Comparison of ENCODE assay signal across 26 cellular contexts in genomic region chr5:150729859-150730258, GRCh38.
"Had no signal": no experiment of that assay in that cellular context is flagged by ENCODE, and none has a peak within 500 bp of the region (broad histone marks: within the 10 kb centered on the region; RNA-seq: fewer than 3 reads in every experiment).

No MANE protein-coding gene starts in this region.

- H3K4me1 ChIP-seq: ascending aorta, SJCRH30 had no signal

- H3K4me2 ChIP-seq: KMS-11 had no signal

- H3K27me3 ChIP-seq: ascending aorta, cardiac muscle cell, SJCRH30 had no signal

- H3K4me1 Mint-ChIP-seq: brain had no signal

- H3K9ac ChIP-seq: KMS-11 had no signal

- H3K4me3 ChIP-seq: ascending aorta, cardiac muscle cell, SJCRH30 had no signal

- H3K27ac Mint-ChIP-seq: activated CD8-positive, alpha-beta T cell treated with anti-CD3 and anti-CD28 coated beads, Interleukin-2, amount 10 ng/mL, durations not matched to agents 7 days and 5 days; T-helper 1 cell treated with Interleukin-12 subunit alpha and Interleukin-12 subunit beta and Interleukin-4 antibody, amounts not matched to agents 30 μg/mL and 1 μg/mL, for 36 hours had no signal

- H3K4me3 Mint-ChIP-seq: activated CD8-positive, alpha-beta T cell treated with anti-CD3 and anti-CD28 coated beads, Interleukin-2, amount 10 ng/mL, durations not matched to agents 7 days and 5 days; activated T-cell treated with anti-CD3 and anti-CD28 coated beads, Interleukin-2, amount 50 U/mL, for 4 hours; brain; T-helper 1 cell treated with Interleukin-12 subunit alpha and Interleukin-12 subunit beta and Interleukin-4 antibody, amounts not matched to agents 30 μg/mL and 1 μg/mL, for 36 hours had no signal

- DNase-seq: activated CD4-positive, alpha-beta T cell treated with anti-CD3 and anti-CD28 coated beads for 4 hours; activated CD8-positive, alpha-beta T cell treated with anti-CD3 and anti-CD28 coated beads, Interleukin-2, amount 10 ng/mL, durations not matched to agents 7 days and 5 days; activated gamma-delta T cell treated with Interleukin-2 at 50 U/mL for 16 hours; activated naive CD4-positive, alpha-beta T cell treated with anti-CD3 and anti-CD28 coated beads, Interleukin-2, amount 50 U/mL, for 16 hours; activated T-cell treated with anti-CD3 and anti-CD28 coated beads, Interleukin-2, amount 50 U/mL, for 4 hours; amniotic stem cell; MM.1S; NCI-H1105; NCI-H1436; NCI-H1694 treated with DMSO at 0.1 percent for 48 hours; NCI-H2029 treated with DMSO at 0.1 percent for 48 hours; NCI-H345; NCI-H510A; NCI-H526 treated with DMSO at 0.1 percent for 48 hours; NK-92 treated with Interleukin-12 subunit alpha and Interleukin-12 subunit beta, amount 100 ng/mL, for 24 hours; OCI-M1; Right ventricle myocardium superior; SJCRH30 had no signal

- H3K27me3 Mint-ChIP-seq: brain had no signal

- H3K9me3 Mint-ChIP-seq: activated T-cell treated with anti-CD3 and anti-CD28 coated beads, Interleukin-2, amount 50 U/mL, for 4 hours; T-helper 1 cell treated with Interleukin-12 subunit alpha and Interleukin-12 subunit beta and Interleukin-4 antibody, amounts not matched to agents 30 μg/mL and 1 μg/mL, for 36 hours had no signal

- H3K27ac ChIP-seq: ascending aorta, cardiac muscle cell, KMS-11, RWPE1, SJCRH30 had no signal

- H3K9me3 ChIP-seq: ascending aorta, SJCRH30 had no signal

- ATAC-seq: activated CD4-positive, CD25-positive, alpha-beta regulatory T cell treated with anti-CD3 and anti-CD28 coated beads, Interleukin-2, amount 50 U/mL, for 24 hours; activated CD8-positive, alpha-beta T cell treated with anti-CD3 and anti-CD28 coated beads, Interleukin-2, amount 10 ng/mL, durations not matched to agents 7 days and 5 days; activated T-cell treated with anti-CD3 and anti-CD28 coated beads, Interleukin-2, amount 50 U/mL, for 4 hours; Panc1 had no signal
